ENCODE assay signal across 1 cellular context in genomic region chr10:100562008-100562672, GRCh38.
TF ChIP-seq lines count a peak whose summit lies in the region.

No MANE protein-coding gene starts in this region.

TF ChIP-seq in H1, 55 proteins besides CTCF, POLR2A, EP300 and RAD21:
- no peak for TF ChIP-seq MAFK (IDR thresholded peaks at IDR 0.05; ENCODE audit: low read depth, low read length)
- no peak for TF ChIP-seq RBBP5 (IDR thresholded peaks at IDR 0.05; ENCODE audit: borderline replicate concordance, low read depth, low read length)
- TF ChIP-seq SIX5 (IDR thresholded peaks at IDR 0.05; ENCODE audit: low read depth, low read length), result no peak
- no peak for TF ChIP-seq CHD1 (IDR thresholded peaks at IDR 0.05; ENCODE audit: low read depth, low read length)
- no peak for TF ChIP-seq NANOG (IDR thresholded peaks at IDR 0.05; ENCODE audit: insufficient read depth, low read depth, low read length, poor library complexity, severe bottlenecking)
- TF ChIP-seq ATF3 (IDR thresholded peaks at IDR 0.05; ENCODE audit: insufficient read depth, low read depth, low read length), result no peak
- TF ChIP-seq TAF7 (optimal IDR thresholded peaks at IDR 0.05; ENCODE audit: borderline replicate concordance, low read depth, low read length), result peak; percentile 29
- TF ChIP-seq SRF (IDR thresholded peaks at IDR 0.05; ENCODE audit: low read depth, low read length), result no peak
- no peak for TF ChIP-seq SAP30 (IDR thresholded peaks at IDR 0.05; ENCODE audit: insufficient read depth, insufficient replicate concordance, low read length)
- TF ChIP-seq SUZ12 (IDR thresholded peaks at IDR 0.05; ENCODE audit: low read length), result peak; percentile 43; the same call in 1 of the 2 replicates
- peak; percentile 26; the same call in 1 of the 2 replicates for TF ChIP-seq SP4 (IDR thresholded peaks at IDR 0.05; ENCODE audit: low read length)
- no peak for TF ChIP-seq CBX8 (IDR thresholded peaks at IDR 0.05; ENCODE audit: borderline replicate concordance, low read depth, low read length)
- no peak for TF ChIP-seq SP1 (IDR thresholded peaks at IDR 0.05; ENCODE audit: low read depth, low read length)
- TF ChIP-seq KDM5A (IDR thresholded peaks at IDR 0.05; ENCODE audit: low read length), result no peak
- TF ChIP-seq CTBP2 (IDR thresholded peaks at IDR 0.05; ENCODE audit: borderline replicate concordance, insufficient read depth, insufficient read length, low read length), result no peak
- TF ChIP-seq ATF2 (IDR thresholded peaks at IDR 0.05; ENCODE audit: low read length), result no peak; the same call in 1 of the 2 replicates
- no peak for TF ChIP-seq TBP (IDR thresholded peaks at IDR 0.05; ENCODE audit: low read depth, low read length)
- TF ChIP-seq RNF2 (IDR thresholded peaks at IDR 0.05; ENCODE audit: borderline replicate concordance, low read depth, low read length, missing control alignments, poor library complexity, severe bottlenecking), result peak; percentile 58
- TF ChIP-seq GTF2F1 (IDR thresholded peaks at IDR 0.05; ENCODE audit: borderline replicate concordance, low read depth, low read length), result no peak
- peak; percentile 98 for TF ChIP-seq MAX (IDR thresholded peaks at IDR 0.05)
- TF ChIP-seq EZH2 (IDR thresholded peaks at IDR 0.05; ENCODE audit: low read depth, low read length, severe bottlenecking), result no peak
- TF ChIP-seq TEAD4 (IDR thresholded peaks at IDR 0.05; ENCODE audit: low read depth, low read length), result no peak
- TF ChIP-seq TCF12 (IDR thresholded peaks at IDR 0.05; ENCODE audit: low read depth, low read length), result no peak
- no peak for TF ChIP-seq ZNF274 (IDR thresholded peaks at IDR 0.05; ENCODE audit: borderline replicate concordance, extremely low read depth, low read length)
- no peak for TF ChIP-seq JUND (IDR thresholded peaks at IDR 0.05; ENCODE audit: low read length)
- TF ChIP-seq SIRT6 (IDR thresholded peaks at IDR 0.05; ENCODE audit: low read length), result no peak
- TF ChIP-seq YY1 (IDR thresholded peaks at IDR 0.05; ENCODE audit: low read depth, low read length), result peak; percentile 90
- TF ChIP-seq TAF1 (IDR thresholded peaks at IDR 0.05; ENCODE audit: low read depth, low read length), result no peak
- TF ChIP-seq BCL11A (IDR thresholded peaks at IDR 0.05; ENCODE audit: low read depth in 2 of 2, low read length in 2 of 2), result no peak
- TF ChIP-seq USF2 (IDR thresholded peaks at IDR 0.05; ENCODE audit: low read length), result 0 out of 2 replicates have a peak, but pooled peaks have one; percentile 18
- peak in 1 of 2 experiments; percentile 59; a peak in 1 of 4 replicates for TF ChIP-seq HDAC2 (IDR thresholded peaks at IDR 0.05; ENCODE audit: borderline replicate concordance in 1 of 2, low read depth in 2 of 2, low read length in 2 of 2)
- no peak for TF ChIP-seq FOSL1 (IDR thresholded peaks at IDR 0.05; ENCODE audit: insufficient read depth, low read depth, low read length)
- no peak for TF ChIP-seq BACH1 (IDR thresholded peaks at IDR 0.05; ENCODE audit: low read length)
- no peak for TF ChIP-seq KDM4A (IDR thresholded peaks at IDR 0.05; ENCODE audit: low read depth, low read length, severe bottlenecking)
- TF ChIP-seq EGR1 (IDR thresholded peaks at IDR 0.05; ENCODE audit: borderline replicate concordance, low read depth, low read length), result no peak
- TF ChIP-seq POLR2AphosphoS5 (IDR thresholded peaks at IDR 0.05; ENCODE audit: low read depth, low read length), result peak; percentile 68
- TF ChIP-seq RFX5 (IDR thresholded peaks at IDR 0.05; ENCODE audit: borderline replicate concordance, low read depth, low read length), result no peak
- no peak for TF ChIP-seq GABPA (IDR thresholded peaks at IDR 0.05; ENCODE audit: borderline replicate concordance, insufficient read depth, low read length)
- TF ChIP-seq NRF1 (IDR thresholded peaks at IDR 0.05; ENCODE audit: low read depth, low read length), result no peak
- TF ChIP-seq E2F6 (IDR thresholded peaks at IDR 0.05), result peak; percentile 97
- TF ChIP-seq ASH2L (IDR thresholded peaks at IDR 0.05; ENCODE audit: low read length), result no peak
- TF ChIP-seq HDAC6 (IDR thresholded peaks at IDR 0.05; ENCODE audit: low read depth, low read length), result no peak
- TF ChIP-seq CREB1 (IDR thresholded peaks at IDR 0.05), result peak; percentile 60
- TF ChIP-seq CBX5 (IDR thresholded peaks at IDR 0.05; ENCODE audit: low read depth, low read length), result no peak
- no peak for TF ChIP-seq KDM1A (IDR thresholded peaks at IDR 0.05; ENCODE audit: borderline replicate concordance, low read length)
